In genomic region chr11:12357697-12358096, GRCh38 we compare ENCODE assay signal across 2 cellular contexts. TPM values are rescaled to one million over a fixed set of nuclear protein-coding genes. Genes with fewer than 3 reads are reported as not detected.
"Had no signal": no experiment of that assay in that cellular context is flagged by ENCODE, and none has a peak within 500 bp of the region (broad histone marks: within the 10 kb centered on the region; RNA-seq: fewer than 3 reads in every experiment).

No MANE protein-coding gene starts in this region.

RNA-seq across cellular contexts. Expression of gene PARVA, which starts 19.7 kb away (rescaled TPM):
- total RNA-seq: activated CD8-positive, alpha-beta T cell treated with anti-CD3 and anti-CD28 coated beads for 36 hours; activated T-helper 1 cell treated with anti-CD3 and anti-CD28 coated beads, Interleukin-12 subunit alpha, Interleukin-12 subunit beta, Interleukin-2, Interleukin-4 antibody, amounts not matched to agents 30 ng/mL and 10 ng/mL and 1 ng/mL, durations not matched to agents 14 hours and 24 hours and 36 hours had no signal
